8 cellular contexts compared by ENCODE assay signal in the genomic region with DNA sequence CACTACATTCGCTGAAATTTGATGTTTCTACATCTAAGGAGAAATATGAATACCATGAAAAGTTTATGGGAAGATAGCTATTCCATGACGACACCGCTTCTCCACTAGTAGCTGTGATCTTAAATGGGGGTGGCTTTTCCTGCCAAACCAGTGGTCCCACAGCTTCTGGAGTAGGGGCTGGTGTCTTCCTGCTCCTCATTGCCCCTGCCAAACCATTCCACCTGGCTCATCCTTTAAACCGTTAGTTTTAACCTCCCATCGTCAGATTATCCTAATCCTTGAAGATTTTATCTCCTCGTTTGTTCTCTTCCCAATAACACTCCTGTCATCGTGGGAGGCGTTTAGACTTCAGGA. TPM values are rescaled to one million over a fixed set of nuclear protein-coding genes. Genes with fewer than 3 reads are reported as not detected.
A peak's percentile ranks its signal among the peaks of the same experiment; 100 is the strongest.
DNase-seq lines count a peak whose midpoint lies in the region; ATAC-seq and TF ChIP-seq lines count a peak whose summit lies in the region.

No MANE protein-coding gene starts in this region.

- DNase-seq in CD4-positive, alpha-beta T cell: no peak
- DNase-seq in NT2/D1 (ENCODE audit: low read depth, low spot score) (no peak), COR-L47 (lab: John Stamatoyannopoulos, UW) (no peak), NCI-H2171 (lab: John Stamatoyannopoulos, UW) (no peak), omental fat pad (ENCODE audit: low spot score) (no peak), NCI-H1930 (lab: John Stamatoyannopoulos, UW) (no peak)

- H3K4me3 Mint-ChIP-seq in CD4-positive, alpha-beta T cell: peak overlapping the region; percentile 100

- peaks cover 34% of the 10 kb centered on the region for H3K9me3 ChIP-seq in CD4-positive, alpha-beta T cell (ENCODE audit: control insufficient read depth, low read length)
- H3K9me3 ChIP-seq in NT2/D1 (ENCODE audit: insufficient read depth, low read length): no peaks in the 10 kb centered on the region; the same call in 1 of the 2 replicates
- peaks cover under 1% of the 10 kb centered on the region for H3K9me3 ChIP-seq in endocrine pancreas (ENCODE audit: control insufficient read depth, low read length)
- H3K9me3 ChIP-seq in neuron (ENCODE audit: low read length): peaks cover under 1% of the 10 kb centered on the region

- peaks cover 18% of the 10 kb centered on the region for H3K9me3 Mint-ChIP-seq in CD4-positive, alpha-beta T cell

- intact Hi-C loops in CD4-positive, alpha-beta T cell (cut with DNase I, micrococcal nuclease): loop anchor here (1.0 to 10.0 kb wide), 12 partner anchors 17 to 305 kb away; a partner anchor contains a TSS

- CTCF ChIA-PET in CD4-positive, alpha-beta T cell (lab: Charles Lee): interaction anchor here (1.2 kb wide), 1 partner anchor 93 kb away, joined by 3 read pairs; no protein-coding TSS in a partner anchor

- H3K27ac ChIP-seq in CD4-positive, alpha-beta T cell (ENCODE audit: low read depth, low read length): no peak overlapping the region

- peak overlapping the region; percentile 90 for H3K27ac Mint-ChIP-seq in CD4-positive, alpha-beta T cell

- H3K36me3 ChIP-seq in NT2/D1 (ENCODE audit: insufficient read depth, insufficient read length, low read length) (no peaks in the 10 kb centered on the region), endocrine pancreas (ENCODE audit: control insufficient read depth, insufficient read depth, low read length) (no peaks in the 10 kb centered on the region), neuron (ENCODE audit: insufficient read depth, low read length) (peaks cover 5% of the 10 kb centered on the region)

- H3K9ac ChIP-seq in NT2/D1 (ENCODE audit: insufficient read length, low read depth): peak overlapping the region; percentile 75
- peak overlapping the region; percentile 50 for H3K9ac ChIP-seq in endocrine pancreas (ENCODE audit: control insufficient read depth, insufficient read depth, low read length)

- TF ChIP-seq CTCF in CD4-positive, alpha-beta T cell (IDR thresholded peaks at IDR 0.05): no peak
- TF ChIP-seq CTCF in omental fat pad (IDR thresholded peaks at IDR 0.05): no peak

- H3K4me3 ChIP-seq in NT2/D1 (ENCODE audit: insufficient read length, low read depth): peak overlapping the region; percentile 87
- H3K4me3 ChIP-seq in endocrine pancreas (ENCODE audit: control insufficient read depth, insufficient read depth, low read length): peak overlapping the region; percentile 88
- H3K4me3 ChIP-seq in neuron (ENCODE audit: low read length): peak overlapping the region; percentile 78

- H2AFZ ChIP-seq in neuron (ENCODE audit: low read depth, low read length): peak overlapping the region; percentile 76

- peaks cover 29% of the 10 kb centered on the region for H3K4me1 Mint-ChIP-seq in CD4-positive, alpha-beta T cell (ENCODE audit: low read depth)

- ATAC-seq in CD4-positive, alpha-beta T cell (ENCODE audit: poor library complexity): no peak
- no peak for ATAC-seq in omental fat pad (ENCODE audit: low FRiP score)

- no peaks in the 10 kb centered on the region for H3K4me1 ChIP-seq in NT2/D1 (ENCODE audit: insufficient read depth, insufficient read length)
- no peaks in the 10 kb centered on the region for H3K4me1 ChIP-seq in endocrine pancreas (ENCODE audit: control insufficient read depth, insufficient read depth, low read length)
- peaks cover 10% of the 10 kb centered on the region for H3K4me1 ChIP-seq in neuron (ENCODE audit: insufficient read depth, low read length)

- POLR2A ChIA-PET in CD4-positive, alpha-beta T cell (lab: Charles Lee): interaction anchor here (0.6 to 1.3 kb wide), 3 partner anchors 67 to 498 kb away, joined by 3 to 8 read pairs (median 3); a partner anchor contains a TSS

- no peaks in the 10 kb centered on the region for H3K27me3 Mint-ChIP-seq in CD4-positive, alpha-beta T cell

- peaks cover 59% of the 10 kb centered on the region for H3K36me3 Mint-ChIP-seq in CD4-positive, alpha-beta T cell (ENCODE audit: low read depth)

- H3K27me3 ChIP-seq in CD4-positive, alpha-beta T cell (ENCODE audit: control insufficient read depth, insufficient read depth, low read length): no peaks in the 10 kb centered on the region
- H3K27me3 ChIP-seq in NT2/D1 (ENCODE audit: insufficient read depth, insufficient read length): no peaks in the 10 kb centered on the region
- H3K27me3 ChIP-seq in endocrine pancreas (ENCODE audit: control insufficient read depth, insufficient read depth, low read length): no peaks in the 10 kb centered on the region
- no peaks in the 10 kb centered on the region for H3K27me3 ChIP-seq in neuron (ENCODE audit: insufficient read depth, low read length)

RNA-seq across cellular contexts. Expression of a gene that starts 0.6 kb away (rescaled TPM):
- total RNA-seq in CD4-positive, alpha-beta T cell: 1 to 10 TPM; 2.2 to 2.8 TPM
- 1 to 10 TPM; 1.7 to 5.7 (median 3.1) TPM for total RNA-seq in omental fat pad

RNA-seq across cellular contexts. Expression of a gene that starts 18.2 kb away (rescaled TPM):
- total RNA-seq in CD4-positive, alpha-beta T cell: 1 to 10 TPM; 3.5 to 4.0 TPM
- total RNA-seq in omental fat pad: 1 to 10 TPM; 5.0 to 8.2 (median 6.9) TPM

RNA-seq across cellular contexts. Expression of a gene that starts 23.0 kb away (rescaled TPM):
- 1 to 10 TPM; 4.5 to 5.8 TPM for total RNA-seq in CD4-positive, alpha-beta T cell
- total RNA-seq in omental fat pad: 1 to 10 TPM; 1.9 to 3.7 (median 2.2) TPM

RNA-seq across cellular contexts. Expression of a gene that starts 49.6 kb away (rescaled TPM):
- total RNA-seq in CD4-positive, alpha-beta T cell: 1 to 10 TPM in 1 of 2 experiments, under 1 TPM in 1; 0.67 to 1.1 TPM
- 1 to 10 TPM; 2.8 to 4.7 (median 3.1) TPM for total RNA-seq in omental fat pad

RNA-seq across cellular contexts. Expression of a gene that starts 51.2 kb away (rescaled TPM):
- under 1 TPM; 0.34 to 0.41 TPM for total RNA-seq in CD4-positive, alpha-beta T cell
- total RNA-seq in omental fat pad: 1 to 10 TPM; 2.2 to 6.8 (median 4.0) TPM
